ENCODE assay signal across 1 cellular context in the genomic region with DNA sequence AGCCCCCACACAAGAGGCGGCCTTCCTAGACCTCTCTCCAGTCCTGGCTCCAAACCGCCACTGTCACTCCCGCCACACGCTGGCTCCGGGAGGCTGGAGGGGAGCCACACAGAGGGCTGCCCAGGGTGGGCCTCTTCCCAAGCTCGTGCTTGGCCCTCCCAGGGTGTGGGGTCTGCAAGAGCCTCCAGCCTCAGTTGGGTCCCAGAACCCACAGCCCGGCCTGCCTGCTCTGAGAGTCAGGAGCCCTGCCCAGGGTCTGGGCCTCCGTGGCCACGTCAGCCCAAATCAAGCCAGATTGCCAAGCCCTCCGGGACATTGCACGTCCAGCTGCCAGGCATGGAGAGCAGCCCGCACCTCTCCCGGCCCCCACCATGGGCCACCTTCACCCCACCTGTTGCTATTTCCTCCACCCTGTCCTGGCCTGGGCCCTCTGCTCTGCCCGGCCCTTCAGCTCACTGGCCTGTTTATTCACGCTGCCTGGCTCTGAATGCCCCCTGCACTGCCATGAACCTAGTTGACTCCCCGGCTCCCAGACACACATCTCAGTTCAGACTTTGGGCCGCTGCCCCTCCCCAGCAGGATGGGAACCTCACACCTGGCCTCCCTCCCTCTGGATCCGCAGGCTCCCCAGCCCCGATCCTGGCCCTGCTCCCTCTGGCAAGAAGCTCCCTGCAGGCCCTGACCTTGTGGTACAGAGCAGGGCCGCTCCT.
TF ChIP-seq lines count a peak whose summit lies in the region.

No MANE protein-coding gene starts in this region.

TF ChIP-seq in HEK293, 187 proteins besides CTCF, POLR2A, EP300 and RAD21 (continued from another document):
- TF ChIP-seq, protein P1, sequence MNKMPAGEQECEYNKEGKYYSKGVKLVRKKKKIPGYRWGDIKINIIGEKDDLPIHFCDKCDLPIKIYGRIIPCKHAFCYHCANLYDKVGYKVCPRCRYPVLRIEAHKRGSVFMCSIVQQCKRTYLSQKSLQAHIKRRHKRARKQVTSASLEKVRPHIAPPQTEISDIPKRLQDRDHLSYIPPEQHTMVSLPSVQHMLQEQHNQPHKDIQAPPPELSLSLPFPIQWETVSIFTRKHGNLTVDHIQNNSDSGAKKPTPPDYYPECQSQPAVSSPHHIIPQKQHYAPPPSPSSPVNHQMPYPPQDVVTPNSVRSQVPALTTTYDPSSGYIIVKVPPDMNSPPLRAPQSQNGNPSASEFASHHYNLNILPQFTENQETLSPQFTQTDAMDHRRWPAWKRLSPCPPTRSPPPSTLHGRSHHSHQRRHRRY (tag by site-specific recombination; IDR thresholded peaks at IDR 0.05) = no peak
- no peak for TF ChIP-seq ZNF626 (tag by site-specific recombination; IDR thresholded peaks at IDR 0.05)
